Comparison of ENCODE assay signal across 8 cellular contexts in the genomic region with DNA sequence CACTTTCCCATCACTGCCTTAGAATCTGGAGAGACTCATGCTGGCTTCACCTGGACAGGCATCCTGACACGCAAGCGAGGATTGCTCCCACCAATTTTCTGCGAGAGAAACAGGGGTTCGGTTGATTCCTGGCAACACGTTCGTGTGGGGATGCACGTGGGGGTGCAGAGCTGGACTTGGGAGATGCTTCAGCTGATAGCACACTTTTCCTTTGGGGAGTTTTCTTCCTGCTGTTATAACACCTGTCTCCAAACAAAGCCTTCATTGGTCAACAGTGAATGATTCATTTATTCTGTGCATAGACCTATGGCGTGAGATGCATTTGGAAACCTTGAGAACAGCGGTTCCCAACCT. TPM values are rescaled to one million over a fixed set of nuclear protein-coding genes. Genes with fewer than 3 reads are reported as not detected.
"Had no signal": no experiment of that assay in that cellular context is flagged by ENCODE, and none has a peak within 500 bp of the region (broad histone marks: within the 10 kb centered on the region; RNA-seq: fewer than 3 reads in every experiment).

No MANE protein-coding gene starts in this region.

- ATAC-seq: HepG2, K562 had no signal

- H3K27me3 Mint-ChIP-seq: IgD-negative memory B cell had no signal

- H3K36me3 Mint-ChIP-seq: IgD-negative memory B cell had no signal

- H3K4me3 ChIP-seq: K562 had no signal

- DNase-seq: IMR-90, KBM-7 had no signal

- H3K27ac ChIP-seq: HL-60 had no signal

- H3K27ac Mint-ChIP-seq: IgD-negative memory B cell had no signal

RNA-seq across cellular contexts. Expression of gene ROPN1L, which starts 50.0 kb away (rescaled TPM):
- total RNA-seq: HepG2, HT-29, HT1080 had no signal
- polyA plus RNA-seq: HepG2 had no signal
